ENCODE assay signal across 33 cellular contexts in genomic region chr6:136658711-136659110, GRCh38.
"Had no signal": no experiment of that assay in that cellular context is flagged by ENCODE, and none has a peak within 500 bp of the region (broad histone marks: within the 10 kb centered on the region; RNA-seq: fewer than 3 reads in every experiment).

No MANE protein-coding gene starts in this region.

- H3K4me3 ChIP-seq: adrenal gland, body of pancreas, esophagus muscularis mucosa, gastrocnemius medialis, heart left ventricle had no signal

- H3K4me1 Mint-ChIP-seq: activated CD4-positive, alpha-beta memory T cell treated with anti-CD3 and anti-CD28 coated beads, Interleukin-2, amount 10 ng/mL, durations not matched to agents 7 days and 5 days; activated CD4-positive, alpha-beta T cell treated with anti-CD3 and anti-CD28 coated beads, Interleukin-2, amount 10 ng/mL, durations not matched to agents 7 days and 5 days; activated naive CD4-positive, alpha-beta T cell treated with anti-CD3 and anti-CD28 coated beads, Interleukin-2, amount 50 U/mL, for 24 hours; activated naive CD8-positive, alpha-beta T cell treated with anti-CD3 and anti-CD28 coated beads for 36 hours; activated naive CD8-positive, alpha-beta T cell treated with anti-CD3 and anti-CD28 coated beads, Interleukin-2, amount 50 U/mL, for 24 hours; endodermal cell; WTC11 had no signal

- DNase-seq: activated CD4-positive, alpha-beta memory T cell treated with anti-CD3 and anti-CD28 coated beads, Interleukin-2, amount 10 ng/mL, durations not matched to agents 7 days and 5 days; activated CD4-positive, alpha-beta T cell treated with anti-CD3 and anti-CD28 coated beads for 1 hour; activated CD4-positive, alpha-beta T cell treated with anti-CD3 and anti-CD28 coated beads for 4 hours; activated CD4-positive, alpha-beta T cell treated with anti-CD3 and anti-CD28 coated beads, Interleukin-2, amount 10 ng/mL, durations not matched to agents 7 days and 5 days; activated CD4-positive, alpha-beta T cell treated with anti-CD3 and anti-CD28 coated beads, Interleukin-2, amount 50 U/mL, for 4 hours; activated CD8-positive, alpha-beta memory T cell treated with anti-CD3 and anti-CD28 coated beads, Interleukin-2, amount 50 U/mL, for 48 hours; activated effector memory CD4-positive, alpha-beta T cell treated with anti-CD3 and anti-CD28 coated beads, Interleukin-2, amount 50 U/mL, for 16 hours; activated naive CD4-positive, alpha-beta T cell treated with anti-CD3 and anti-CD28 coated beads for 36 hours; activated naive CD8-positive, alpha-beta T cell treated with anti-CD3 and anti-CD28 coated beads for 36 hours; activated naive CD8-positive, alpha-beta T cell treated with anti-CD3 and anti-CD28 coated beads, Interleukin-2, amount 50 U/mL, for 24 hours; activated T-cell treated with anti-CD3 and anti-CD28 coated beads for 4 hours; activated T-cell treated with anti-CD3 and anti-CD28 coated beads, Interleukin-2, amount 50 U/mL, for 4 hours; adrenal gland; amygdala; aorta; body of pancreas; caudate nucleus; cortex of kidney; effector memory CD4-positive, alpha-beta T cell; endodermal cell; erythroblast; foreskin keratinocyte; gastrocnemius medialis; glutamatergic neuron; heart left ventricle; T-helper 1 cell; T-helper 17 cell had no signal

- H3K9me3 ChIP-seq: adrenal gland, body of pancreas, esophagus muscularis mucosa, gastrocnemius medialis, heart left ventricle had no signal

- H3K27me3 ChIP-seq: adrenal gland, body of pancreas, esophagus muscularis mucosa, foreskin keratinocyte, gastrocnemius medialis, heart left ventricle had no signal

- H3K27me3 Mint-ChIP-seq: activated CD4-positive, alpha-beta memory T cell treated with anti-CD3 and anti-CD28 coated beads, Interleukin-2, amount 10 ng/mL, durations not matched to agents 7 days and 5 days; activated CD4-positive, alpha-beta T cell treated with anti-CD3 and anti-CD28 coated beads, Interleukin-2, amount 10 ng/mL, durations not matched to agents 7 days and 5 days; activated naive CD4-positive, alpha-beta T cell treated with anti-CD3 and anti-CD28 coated beads, Interleukin-2, amount 50 U/mL, for 24 hours; activated naive CD8-positive, alpha-beta T cell treated with anti-CD3 and anti-CD28 coated beads for 36 hours; activated naive CD8-positive, alpha-beta T cell treated with anti-CD3 and anti-CD28 coated beads, Interleukin-2, amount 50 U/mL, for 24 hours; T-helper 17 cell had no signal

- H3K4me1 ChIP-seq: esophagus muscularis mucosa, foreskin keratinocyte, gastrocnemius medialis, heart left ventricle had no signal

- ATAC-seq: activated naive CD8-positive, alpha-beta T cell treated with anti-CD3 and anti-CD28 coated beads, Interleukin-2, amount 50 U/mL, for 24 hours; activated T-cell treated with anti-CD3 and anti-CD28 coated beads, Interleukin-2, amount 50 U/mL, for 4 hours; body of pancreas; foreskin keratinocyte; gastrocnemius medialis; heart left ventricle; T-helper 17 cell; WTC11 had no signal

- H3K4me3 Mint-ChIP-seq: activated CD4-positive, alpha-beta memory T cell treated with anti-CD3 and anti-CD28 coated beads, Interleukin-2, amount 10 ng/mL, durations not matched to agents 7 days and 5 days; activated CD4-positive, alpha-beta T cell treated with anti-CD3 and anti-CD28 coated beads, Interleukin-2, amount 10 ng/mL, durations not matched to agents 7 days and 5 days; activated naive CD4-positive, alpha-beta T cell treated with anti-CD3 and anti-CD28 coated beads for 36 hours; activated naive CD4-positive, alpha-beta T cell treated with anti-CD3 and anti-CD28 coated beads, Interleukin-2, amount 50 U/mL, for 24 hours; activated naive CD8-positive, alpha-beta T cell treated with anti-CD3 and anti-CD28 coated beads for 36 hours; activated naive CD8-positive, alpha-beta T cell treated with anti-CD3 and anti-CD28 coated beads, Interleukin-2, amount 50 U/mL, for 24 hours; activated T-cell treated with anti-CD3 and anti-CD28 coated beads, Interleukin-2, amount 50 U/mL, for 4 hours; activated T-helper 1 cell treated with anti-CD3 and anti-CD28 coated beads, Interleukin-12 subunit alpha, Interleukin-12 subunit beta, Interleukin-2, Interleukin-4 antibody, amounts not matched to agents 30 ng/mL and 10 ng/mL and 1 ng/mL, durations not matched to agents 14 hours and 24 hours and 36 hours; endodermal cell; T-helper 17 cell; T-helper 2 cell treated with Interferon-gamma antibody and Interleukin-4, amounts not matched to agents 5 μg/mL and 100 μg/mL, for 36 hours; WTC11 had no signal

- H3K9me3 Mint-ChIP-seq: activated CD4-positive, alpha-beta memory T cell treated with anti-CD3 and anti-CD28 coated beads, Interleukin-2, amount 10 ng/mL, durations not matched to agents 7 days and 5 days; activated CD4-positive, alpha-beta T cell treated with anti-CD3 and anti-CD28 coated beads, Interleukin-2, amount 10 ng/mL, durations not matched to agents 7 days and 5 days; activated naive CD4-positive, alpha-beta T cell treated with anti-CD3 and anti-CD28 coated beads for 36 hours; activated naive CD4-positive, alpha-beta T cell treated with anti-CD3 and anti-CD28 coated beads, Interleukin-2, amount 50 U/mL, for 24 hours; activated naive CD8-positive, alpha-beta T cell treated with anti-CD3 and anti-CD28 coated beads for 36 hours; activated naive CD8-positive, alpha-beta T cell treated with anti-CD3 and anti-CD28 coated beads, Interleukin-2, amount 50 U/mL, for 24 hours; activated T-cell treated with anti-CD3 and anti-CD28 coated beads, Interleukin-2, amount 50 U/mL, for 4 hours; activated T-helper 1 cell treated with anti-CD3 and anti-CD28 coated beads, Interleukin-12 subunit alpha, Interleukin-12 subunit beta, Interleukin-2, Interleukin-4 antibody, amounts not matched to agents 30 ng/mL and 10 ng/mL and 1 ng/mL, durations not matched to agents 14 hours and 24 hours and 36 hours; activated T-helper 2 cell treated with anti-CD3 and anti-CD28 coated beads, Interferon-gamma antibody, Interleukin-2, Interleukin-4, amounts not matched to agents 10 μg/mL and 5 μg/mL and 100 μg/mL, durations not matched to agents 14 hours and 24 hours and 36 hours; endodermal cell; T-helper 2 cell treated with Interferon-gamma antibody and Interleukin-4, amounts not matched to agents 5 μg/mL and 100 μg/mL, for 36 hours; WTC11 had no signal

- H3K36me3 Mint-ChIP-seq: activated naive CD8-positive, alpha-beta T cell treated with anti-CD3 and anti-CD28 coated beads for 36 hours; WTC11 had no signal

- H3K27ac Mint-ChIP-seq: activated CD4-positive, alpha-beta memory T cell treated with anti-CD3 and anti-CD28 coated beads, Interleukin-2, amount 10 ng/mL, durations not matched to agents 7 days and 5 days; activated CD4-positive, alpha-beta T cell treated with anti-CD3 and anti-CD28 coated beads, Interleukin-2, amount 10 ng/mL, durations not matched to agents 7 days and 5 days; activated naive CD4-positive, alpha-beta T cell treated with anti-CD3 and anti-CD28 coated beads for 36 hours; activated naive CD4-positive, alpha-beta T cell treated with anti-CD3 and anti-CD28 coated beads, Interleukin-2, amount 50 U/mL, for 24 hours; activated naive CD8-positive, alpha-beta T cell treated with anti-CD3 and anti-CD28 coated beads for 36 hours; activated naive CD8-positive, alpha-beta T cell treated with anti-CD3 and anti-CD28 coated beads, Interleukin-2, amount 50 U/mL, for 24 hours; activated T-helper 1 cell treated with anti-CD3 and anti-CD28 coated beads, Interleukin-12 subunit alpha, Interleukin-12 subunit beta, Interleukin-2, Interleukin-4 antibody, amounts not matched to agents 30 ng/mL and 10 ng/mL and 1 ng/mL, durations not matched to agents 14 hours and 24 hours and 36 hours; activated T-helper 2 cell treated with anti-CD3 and anti-CD28 coated beads, Interferon-gamma antibody, Interleukin-2, Interleukin-4, amounts not matched to agents 10 μg/mL and 5 μg/mL and 100 μg/mL, durations not matched to agents 14 hours and 24 hours and 36 hours; endodermal cell; T-helper 2 cell treated with Interferon-gamma antibody and Interleukin-4, amounts not matched to agents 5 μg/mL and 100 μg/mL, for 36 hours; WTC11 had no signal

- H3K27ac ChIP-seq: adrenal gland, esophagus muscularis mucosa, foreskin keratinocyte, gastrocnemius medialis, heart left ventricle had no signal
